2 cellular contexts compared by ENCODE assay signal in genomic region chr11:65844231-65844872, GRCh38.
TF ChIP-seq lines count a peak whose summit lies in the region.

No MANE protein-coding gene starts in this region.

TF ChIP-seq in HepG2, 621 proteins besides CTCF, POLR2A, EP300 and RAD21 (continues in another document):
- TF ChIP-seq PHF20 (CRISPR knock-in tag; IDR thresholded peaks at IDR 0.05) (no peak), ZBTB2 (CRISPR knock-in tag; IDR thresholded peaks at IDR 0.05; ENCODE audit: low read depth) (no peak), ZNF24 (IDR thresholded peaks at IDR 0.05) (no peak), ZNF564 (CRISPR knock-in tag; IDR thresholded peaks at IDR 0.05) (peak; percentile 38; the same call in 1 of the 2 replicates), ZNF792 (CRISPR knock-in tag; IDR thresholded peaks at IDR 0.05) (no peak), ZEB1 (IDR thresholded peaks at IDR 0.05; ENCODE audit: insufficient replicate concordance, low read depth) (peak; percentile 0), ZNF12 (CRISPR knock-in tag; IDR thresholded peaks at IDR 0.05) (no peak), RFX3 (CRISPR knock-in tag; IDR thresholded peaks at IDR 0.05) (no peak), ESRRA (CRISPR knock-in tag; IDR thresholded peaks at IDR 0.05; ENCODE audit: low read depth) (no peak), ZBTB3 (CRISPR knock-in tag; IDR thresholded peaks at IDR 0.05; ENCODE audit: borderline replicate concordance, low read depth) (no peak), ZBTB7B (CRISPR knock-in tag; IDR thresholded peaks at IDR 0.05) (no peak), PPARG (CRISPR knock-in tag; conservative IDR thresholded peaks at IDR 0.05) (0 out of 2 replicates have a peak, but pooled peaks have one; percentile 47), ZBTB8A (CRISPR knock-in tag; IDR thresholded peaks at IDR 0.05; ENCODE audit: borderline replicate concordance, low read depth) (no peak), ZNF605 (CRISPR knock-in tag; IDR thresholded peaks at IDR 0.05) (no peak), FOXP4 (CRISPR knock-in tag; IDR thresholded peaks at IDR 0.05) (peak; percentile 24; the same call in 1 of the 2 replicates), SMAD3 (CRISPR knock-in tag; IDR thresholded peaks at IDR 0.05) (no peak), SMAD9 (CRISPR knock-in tag; IDR thresholded peaks at IDR 0.05) (no peak), ZNF160 (CRISPR knock-in tag; IDR thresholded peaks at IDR 0.05) (no peak), POLR2AphosphoS2 (IDR thresholded peaks at IDR 0.05; ENCODE audit: low read depth, low read length) (no peak), RARG (CRISPR knock-in tag; IDR thresholded peaks at IDR 0.05; ENCODE audit: low read depth) (no peak), TFDP1 (CRISPR knock-in tag; IDR thresholded peaks at IDR 0.05; ENCODE audit: borderline replicate concordance) (no peak), JDP2 (CRISPR knock-in tag; IDR thresholded peaks at IDR 0.05; ENCODE audit: borderline replicate concordance) (no peak), ZBTB14 (CRISPR knock-in tag; IDR thresholded peaks at IDR 0.05) (no peak), RORA (CRISPR knock-in tag; IDR thresholded peaks at IDR 0.05) (no peak), ZBTB7A (CRISPR knock-in tag; IDR thresholded peaks at IDR 0.05) (no peak), RNF219 (CRISPR knock-in tag; IDR thresholded peaks at IDR 0.05) (no peak), MED1 (CRISPR knock-in tag; IDR thresholded peaks at IDR 0.05) (peak; percentile 5; the same call in 1 of the 2 replicates), SMAD1 (CRISPR knock-in tag; IDR thresholded peaks at IDR 0.05; ENCODE audit: borderline replicate concordance, low read depth) (no peak), ZNF841 (CRISPR knock-in tag; IDR thresholded peaks at IDR 0.05; ENCODE audit: borderline replicate concordance) (no peak), SYNCRIP (IDR thresholded peaks at IDR 0.05; ENCODE audit: insufficient read depth, low read depth, low read length) (no peak)

TF ChIP-seq in GM23338, 12 proteins besides CTCF, POLR2A, EP300 and RAD21:
- TF ChIP-seq ETS1 (IDR thresholded peaks at IDR 0.05) (no peak), ZNF331 (CRISPR knock-in tag; IDR thresholded peaks at IDR 0.05; ENCODE audit: low read depth) (no peak), POLR2AphosphoS5 (IDR thresholded peaks at IDR 0.05; ENCODE audit: low read depth) (no peak), ZNF462 (CRISPR knock-in tag; IDR thresholded peaks at IDR 0.05) (no peak), EZH2 (IDR thresholded peaks at IDR 0.05; ENCODE audit: low read depth, unreplicated experiment) (no peak), EZH2phosphoT487 (IDR thresholded peaks at IDR 0.05; ENCODE audit: unreplicated experiment) (no peak), REST (IDR thresholded peaks at IDR 0.05; ENCODE audit: unreplicated experiment) (no peak), NANOG (IDR thresholded peaks at IDR 0.05; ENCODE audit: borderline replicate concordance) (no peak), JUNB (IDR thresholded peaks at IDR 0.05; ENCODE audit: unreplicated experiment) (no peak), STAT1 (IDR thresholded peaks at IDR 0.05; ENCODE audit: unreplicated experiment) (no peak), ZNF114 (CRISPR knock-in tag; IDR thresholded peaks at IDR 0.05) (no peak), CREB1 (CRISPR knock-in tag; IDR thresholded peaks at IDR 0.05; ENCODE audit: low read depth) (no peak)
